8 cellular contexts compared by ENCODE assay signal in the genomic region with DNA sequence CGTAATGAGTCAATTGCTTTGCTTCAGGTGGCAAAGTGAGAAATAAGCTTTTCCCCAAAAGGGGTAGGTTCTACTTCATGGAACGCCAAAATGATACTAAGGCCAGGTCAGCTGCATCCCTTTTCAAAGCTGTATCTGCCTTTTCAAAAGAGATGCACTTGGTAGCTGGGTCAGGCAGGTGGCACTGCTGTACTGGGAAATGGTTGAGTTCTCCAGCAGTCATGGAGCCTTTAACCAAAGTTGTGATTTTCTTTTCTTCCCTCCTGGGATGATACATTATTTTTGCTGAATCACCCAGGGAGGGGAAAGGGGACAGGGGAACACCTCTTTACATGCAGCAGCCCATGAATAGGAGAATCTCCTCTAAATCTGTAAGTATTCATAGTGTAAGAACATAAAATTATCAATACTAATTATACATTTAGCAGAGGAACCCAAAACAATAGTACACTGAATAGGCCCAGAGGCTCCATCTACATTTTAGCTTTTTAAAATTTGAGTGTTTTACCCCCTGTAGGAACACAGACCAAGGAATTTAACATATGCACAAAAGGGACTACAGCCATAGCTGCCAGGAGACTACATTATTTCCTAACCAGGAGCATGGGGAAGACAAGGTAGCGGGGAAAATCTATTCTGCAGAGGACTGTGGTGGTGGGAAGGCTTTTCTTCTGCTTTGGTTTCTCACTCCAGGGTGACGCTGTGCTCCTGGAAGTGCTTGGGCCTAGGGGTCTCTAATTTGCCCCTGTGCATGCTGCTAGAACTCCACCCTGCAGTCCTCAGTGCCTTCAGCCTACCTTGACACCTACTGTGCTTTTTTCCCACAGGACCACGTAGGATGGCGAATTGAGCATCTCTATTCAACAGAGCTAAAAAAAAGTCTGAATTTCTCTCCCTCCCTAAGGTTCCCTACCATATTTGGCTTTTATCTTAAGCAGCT. TPM values are rescaled to one million over a fixed set of nuclear protein-coding genes. Genes with fewer than 3 reads are reported as not detected.
A peak's percentile ranks its signal among the peaks of the same experiment; 100 is the strongest.
DNase-seq lines count a peak whose midpoint lies in the region; ATAC-seq, FAIRE-seq and TF ChIP-seq lines count a peak whose summit lies in the region.

No MANE protein-coding gene starts in this region.

- H3K27me3 ChIP-seq in MM.1S (replicated peaks; ENCODE audit: insufficient read depth, low read length) (no peaks in the 10 kb centered on the region), body of pancreas (no peaks in the 10 kb centered on the region)

- TF ChIP-seq POLR2A in A549 (IDR thresholded peaks at IDR 0.05; ENCODE audit: low read length) (no peak), GM12891 (IDR thresholded peaks at IDR 0.05; ENCODE audit: low read depth, low read length) (no peak), body of pancreas (IDR thresholded peaks at IDR 0.05) (no peak)

- H2AFZ ChIP-seq in MM.1S (ENCODE audit: low read length): no peak overlapping the region

- H3K27ac ChIP-seq in A549 (peak overlapping the region in 1 of 2 experiments; percentile 47; a peak in 2 of 6 replicates), MM.1S (ENCODE audit: low read length) (no peak overlapping the region), body of pancreas (no peak overlapping the region)

- peak; percentile 89 to 92 for TF ChIP-seq RAD21 in A549 (conservative IDR thresholded peaks at IDR 0.05 in 1 of 2, IDR thresholded peaks at IDR 0.05 in 1 of 2)

- H3K36me3 ChIP-seq in MM.1S (replicated peaks; ENCODE audit: insufficient read depth, low read length): no peaks in the 10 kb centered on the region
- H3K36me3 ChIP-seq in body of pancreas (replicated peaks in 1 of 2; ENCODE audit: insufficient read depth in 1 of 2, low read depth in 2 of 2): no peaks in the 10 kb centered on the region

- H3K9me2 ChIP-seq in MM.1S (replicated peaks; ENCODE audit: insufficient read depth, low read length): no peaks in the 10 kb centered on the region

- H3K9ac ChIP-seq in MM.1S (ENCODE audit: low read length): no peak overlapping the region

- no peak overlapping the region for H3K4me3 ChIP-seq in A549
- no peak overlapping the region for H3K4me3 ChIP-seq in MM.1S (ENCODE audit: low read length)
- H3K4me3 ChIP-seq in body of pancreas: no peak overlapping the region
- H3K4me3 ChIP-seq in skeletal muscle cell (ENCODE audit: low read depth, low read length): no peak overlapping the region

- WGBS in A549 (ENCODE audit: missing lambda C conversion rate): 68% methylated on average over 6 of the region's 6 CpGs
- 76 to 77% methylated on average over 6 of the region's 6 CpGs for WGBS in body of pancreas, 2 donors

- ATAC-seq in A549 (peak; percentile 94 to 99), body of pancreas (peak; percentile 78), GM21737 (IDR thresholded peaks at IDR 0.05; ENCODE audit: unreplicated experiment) (no peak)

- TF ChIP-seq CTCF in A549 (IDR thresholded peaks at IDR 0.05): peak; percentile 87
- TF ChIP-seq CTCF in MM.1S (IDR thresholded peaks at IDR 0.05; ENCODE audit: low read length): peak; percentile 74
- TF ChIP-seq CTCF in body of pancreas (IDR thresholded peaks at IDR 0.05): peak; percentile 31 to 88 (median 83)

- H3F3A ChIP-seq in MM.1S (ENCODE audit: insufficient read depth, low read length): no peaks in the 10 kb centered on the region

- POLR2A ChIA-PET in A549 (lab: Yijun Ruan, JAX): interaction anchor here (1.2 kb wide), 1 partner anchor 280 kb away, joined by 9 read pairs; no protein-coding TSS in a partner anchor

- no peaks in the 10 kb centered on the region for H3K9me3 ChIP-seq in A549
- H3K9me3 ChIP-seq in MM.1S (replicated peaks; ENCODE audit: insufficient read depth, low read length): no peaks in the 10 kb centered on the region
- no peaks in the 10 kb centered on the region for H3K9me3 ChIP-seq in body of pancreas

- FAIRE-seq in A549 (lab: Jason Lieb, UNC): no peak
- peak; percentile 45 for FAIRE-seq in GM12891 (lab: Jason Lieb, UNC)

- H3K4me1 ChIP-seq in A549 (no peaks in the 10 kb centered on the region), MM.1S (ENCODE audit: low read length) (no peaks in the 10 kb centered on the region), body of pancreas (no peaks in the 10 kb centered on the region)

- H4K20me1 ChIP-seq in MM.1S (ENCODE audit: insufficient read depth, low read length): no peaks in the 10 kb centered on the region

- CTCF ChIA-PET in A549 (lab: Yijun Ruan, JAX): interaction anchor here (0.6 to 2.9 kb wide), 49 partner anchors 9 to 683 kb away, joined by 3 to 80 read pairs (median 4); a partner anchor contains a TSS

- peak; percentile 15 to 71 for DNase-seq in A549 (ENCODE audit: low read depth in 1 of 2, low spot score in 1 of 2)
- no peak for DNase-seq in GM12891 (ENCODE audit: insufficient read length, low spot score)
- peak; percentile 53 for DNase-seq in MM.1S
- peak; percentile 87 for DNase-seq in SW480 (ENCODE audit: low spot score)
- peak; percentile 59 to 73 (median 67) for DNase-seq in body of pancreas
- peak in 36 of 51 donors; percentile 1 to 70 (median 27) for DNase-seq in hypothalamus (lab: John Stamatoyannopoulos, UW)
- peak; percentile 36 for DNase-seq in skeletal muscle cell (ENCODE audit: low read depth)

- no peak for TF ChIP-seq EP300 in A549 (IDR thresholded peaks at IDR 0.05)

- intact Hi-C loops in body of pancreas (cut with DNase I): loop anchor here (10.0 kb wide), 1 partner anchor 261 kb away; no protein-coding TSS in a partner anchor

- no peaks in the 10 kb centered on the region for H3K79me2 ChIP-seq in MM.1S (ENCODE audit: low read length)

- H3K4me2 ChIP-seq in A549 (no peak overlapping the region), MM.1S (ENCODE audit: low read depth, low read length) (no peak overlapping the region)

TF ChIP-seq in A549, 52 proteins besides CTCF, POLR2A, EP300 and RAD21 (continues in another document):
- TF ChIP-seq CBX8 (IDR thresholded peaks at IDR 0.05): no peak
- no peak for TF ChIP-seq HOXA7 (CRISPR knock-in tag; IDR thresholded peaks at IDR 0.05)
- peak; percentile 47; the same call in 1 of the 2 replicates for TF ChIP-seq NFE2L2 (conservative IDR thresholded peaks at IDR 0.05; ENCODE audit: low read length)
- TF ChIP-seq KDM5A (IDR thresholded peaks at IDR 0.05): no peak
- no peak for TF ChIP-seq CEBPB (IDR thresholded peaks at IDR 0.05)
- TF ChIP-seq HOXB13 (CRISPR knock-in tag; IDR thresholded peaks at IDR 0.05; ENCODE audit: low read depth): no peak
- TF ChIP-seq ZFP36 (IDR thresholded peaks at IDR 0.05; ENCODE audit: borderline replicate concordance, partially characterized antibody): no peak
- TF ChIP-seq, protein P1, sequence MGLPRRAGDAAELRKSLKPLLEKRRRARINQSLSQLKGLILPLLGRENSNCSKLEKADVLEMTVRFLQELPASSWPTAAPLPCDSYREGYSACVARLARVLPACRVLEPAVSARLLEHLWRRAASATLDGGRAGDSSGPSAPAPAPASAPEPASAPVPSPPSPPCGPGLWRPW (IDR thresholded peaks at IDR 0.05): no peak
- TF ChIP-seq GATA3 (IDR thresholded peaks at IDR 0.05; ENCODE audit: borderline replicate concordance): no peak
- no peak for TF ChIP-seq RNF2 (IDR thresholded peaks at IDR 0.05; ENCODE audit: borderline replicate concordance, low read depth)
- TF ChIP-seq, protein P2, sequence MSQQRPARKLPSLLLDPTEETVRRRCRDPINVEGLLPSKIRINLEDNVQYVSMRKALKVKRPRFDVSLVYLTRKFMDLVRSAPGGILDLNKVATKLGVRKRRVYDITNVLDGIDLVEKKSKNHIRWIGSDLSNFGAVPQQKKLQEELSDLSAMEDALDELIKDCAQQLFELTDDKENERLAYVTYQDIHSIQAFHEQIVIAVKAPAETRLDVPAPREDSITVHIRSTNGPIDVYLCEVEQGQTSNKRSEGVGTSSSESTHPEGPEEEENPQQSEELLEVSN (IDR thresholded peaks at IDR 0.05; ENCODE audit: borderline replicate concordance, low read depth): no peak

TF ChIP-seq in GM12891, 5 proteins besides CTCF, POLR2A, EP300 and RAD21:
- TF ChIP-seq PAX5 (IDR thresholded peaks at IDR 0.05; ENCODE audit: insufficient read depth, low read length, severe bottlenecking) (no peak), SPI1 (IDR thresholded peaks at IDR 0.05; ENCODE audit: low read depth, low read length) (no peak), POLR2AphosphoS5 (IDR thresholded peaks at IDR 0.05; ENCODE audit: low read depth, low read length) (no peak), TAF1 (IDR thresholded peaks at IDR 0.05; ENCODE audit: low read depth, low read length) (no peak), POU2F2 (IDR thresholded peaks at IDR 0.05; ENCODE audit: low read depth, low read length) (no peak)

RNA-seq across cellular contexts. Expression of a gene that starts 6.4 kb away (rescaled TPM):
- polyA plus RNA-seq in A549 (2011; rRNA removed): not detected in 2 replicates
- not detected in 2 replicates for polyA plus RNA-seq in A549 (2012; cell fraction: cytosol; rRNA removed)
- polyA plus RNA-seq in A549 (2012; cell fraction: nucleus; rRNA removed): not detected in 2 replicates
- polyA plus RNA-seq in A549 (2017; fragmentation: RNase III; extraction: RNeasy Plus Mini Kit Qiagen cat#74134 plus additional on column Dnase treatment): not detected in 3 replicates
- polyA minus RNA-seq in A549 (2011; rRNA and poly(A)+ RNA removed): not detected in 2 replicates
- polyA plus RNA-seq in GM12891 (2012; ENCODE audit: low read depth, missing spikeins): 0.04 TPM
- not detected for total RNA-seq in body of pancreas
